In genomic region chr4:110567266-110567665, GRCh38 we compare ENCODE assay signal across 22 cellular contexts. TPM values are rescaled to one million over a fixed set of nuclear protein-coding genes. Genes with fewer than 3 reads are reported as not detected.
A peak's percentile ranks its signal among the peaks of the same experiment; 100 is the strongest.
DNase-seq lines count a peak whose midpoint lies in the region; ATAC-seq, FAIRE-seq and TF ChIP-seq lines count a peak whose summit lies in the region.
"Had no signal": no experiment of that assay in that cellular context is flagged by ENCODE, and none has a peak within 500 bp of the region (broad histone marks: within the 10 kb centered on the region; RNA-seq: fewer than 3 reads in every experiment).

No MANE protein-coding gene starts in this region.

- POLR2A ChIA-PET in activated CD4-positive, alpha-beta T cell treated with anti-CD3 and anti-CD28 coated beads for 36 hours (lab: Charles Lee): no interaction called here

- TF ChIP-seq POLR2A in H54 (IDR thresholded peaks at IDR 0.05; ENCODE audit: low read depth, low read length): no peak

- DNase-seq in dermis blood vessel endothelial cell (peak; percentile 10), lung microvascular endothelial cell (ENCODE audit: low read depth in 2 of 2) (peak; percentile 60 to 83), NCI-H446 treated with DMSO at 0.1 percent for 48 hours (lab: John Stamatoyannopoulos, UW) (no peak), H54 (ENCODE audit: insufficient read length, low spot score) (no peak)
- DNase-seq in activated CD4-positive, alpha-beta T cell treated with anti-CD3 and anti-CD28 coated beads for 36 hours: no peak
- DNase-seq: 8988T; ACHN; BE2C; C1 segment of cervical spinal cord; CD4-positive, alpha-beta memory T cell; CD4-positive, CD25-positive, alpha-beta regulatory T cell; CD8-positive, alpha-beta memory T cell; COR-L47; DMS 273 treated with DMSO at 0.1 percent for 48 hours; DMS153; DMS53; DMS79; GF-D8 had no signal

- no peak for FAIRE-seq in H54 (lab: Jason Lieb, UNC)
- FAIRE-seq: A204.1, G401.6, GM12891 had no signal

- no peaks in the 10 kb centered on the region for H3K36me3 Mint-ChIP-seq in activated CD4-positive, alpha-beta T cell treated with anti-CD3 and anti-CD28 coated beads for 36 hours (ENCODE audit: low read depth)
- H3K36me3 Mint-ChIP-seq: CD14-positive monocyte; CD4-positive, alpha-beta memory T cell; CD4-positive, CD25-positive, alpha-beta regulatory T cell; CD8-positive, alpha-beta memory T cell had no signal

- H3K9me3 Mint-ChIP-seq in activated CD4-positive, alpha-beta T cell treated with anti-CD3 and anti-CD28 coated beads for 36 hours (ENCODE audit: low read depth): no peaks in the 10 kb centered on the region

- intact Hi-C loops in activated CD4-positive, alpha-beta T cell treated with anti-CD3 and anti-CD28 coated beads for 36 hours (cut with DNase I, micrococcal nuclease): no loop called here

- peaks cover 14% of the 10 kb centered on the region for H3K27me3 Mint-ChIP-seq in activated CD4-positive, alpha-beta T cell treated with anti-CD3 and anti-CD28 coated beads for 36 hours

- CTCF ChIA-PET in activated CD4-positive, alpha-beta T cell treated with anti-CD3 and anti-CD28 coated beads for 36 hours (lab: Charles Lee): no interaction called here

- no peaks in the 10 kb centered on the region for H3K4me1 Mint-ChIP-seq in activated CD4-positive, alpha-beta T cell treated with anti-CD3 and anti-CD28 coated beads for 36 hours
- H3K4me1 Mint-ChIP-seq: CD4-positive, alpha-beta memory T cell; CD4-positive, CD25-positive, alpha-beta regulatory T cell; CD8-positive, alpha-beta memory T cell had no signal

- no peak overlapping the region for H3K27ac Mint-ChIP-seq in activated CD4-positive, alpha-beta T cell treated with anti-CD3 and anti-CD28 coated beads for 36 hours
- H3K27ac Mint-ChIP-seq: CD14-positive monocyte; CD4-positive, alpha-beta memory T cell; CD8-positive, alpha-beta memory T cell had no signal

- no peak for ATAC-seq in activated CD4-positive, alpha-beta T cell treated with anti-CD3 and anti-CD28 coated beads for 36 hours

- H3K4me3 Mint-ChIP-seq in activated CD4-positive, alpha-beta T cell treated with anti-CD3 and anti-CD28 coated beads for 36 hours: no peak overlapping the region
- H3K4me3 Mint-ChIP-seq: CD14-positive monocyte; CD4-positive, alpha-beta memory T cell; CD4-positive, CD25-positive, alpha-beta regulatory T cell; CD8-positive, alpha-beta memory T cell had no signal

RNA-seq across cellular contexts. Expression of gene PITX2, which starts 55.6 kb away (rescaled TPM):
- total RNA-seq in dermis blood vessel endothelial cell (not detected in 2 replicates), lung microvascular endothelial cell (under 0.01 TPM in 1 of 2 replicates, not detected in the other)
- total RNA-seq in activated CD4-positive, alpha-beta T cell treated with anti-CD3 and anti-CD28 coated beads for 36 hours: under 1 TPM in 1 of 2 experiments, not detected in 1; 0.09 TPM
- total RNA-seq: CD4-positive, alpha-beta memory T cell; CD4-positive, CD25-positive, alpha-beta regulatory T cell; CD8-positive, alpha-beta memory T cell had no signal

Comparison
In these comparisons a context has a peak if more than half of its experiments do, and no peak if none do; other contexts are left out.
1. DNase-seq: peak in dermis blood vessel endothelial cell (single experiment) and lung microvascular endothelial cell (2 of 2); none in NCI-H446 treated with DMSO at 0.1 percent for 48 hours (single experiment), H54 (single experiment) and activated CD4-positive, alpha-beta T cell treated with anti-CD3 and anti-CD28 coated beads for 36 hours (single experiment).